In genomic region chr7:139075031-139075652, GRCh38 we compare ENCODE assay signal across 1 cellular context.
TF ChIP-seq lines count a peak whose summit lies in the region.

No MANE protein-coding gene starts in this region.

TF ChIP-seq in SK-N-SH, 30 proteins besides CTCF, POLR2A, EP300 and RAD21 (continued from another document):
- TF ChIP-seq IRF3 (IDR thresholded peaks at IDR 0.05; ENCODE audit: low read depth, low read length) (no peak), RXRA (IDR thresholded peaks at IDR 0.05; ENCODE audit: borderline replicate concordance, low read depth) (no peak), MEF2A (IDR thresholded peaks at IDR 0.05; ENCODE audit: borderline replicate concordance, low read depth) (no peak), MXI1 (IDR thresholded peaks at IDR 0.05; ENCODE audit: low read depth, low read length) (0 out of 2 replicates have a peak, but pooled peaks have one; percentile 38), ZBTB33 (IDR thresholded peaks at IDR 0.05; ENCODE audit: borderline replicate concordance, low read depth) (no peak)
- TF ChIP-seq, protein P1, sequence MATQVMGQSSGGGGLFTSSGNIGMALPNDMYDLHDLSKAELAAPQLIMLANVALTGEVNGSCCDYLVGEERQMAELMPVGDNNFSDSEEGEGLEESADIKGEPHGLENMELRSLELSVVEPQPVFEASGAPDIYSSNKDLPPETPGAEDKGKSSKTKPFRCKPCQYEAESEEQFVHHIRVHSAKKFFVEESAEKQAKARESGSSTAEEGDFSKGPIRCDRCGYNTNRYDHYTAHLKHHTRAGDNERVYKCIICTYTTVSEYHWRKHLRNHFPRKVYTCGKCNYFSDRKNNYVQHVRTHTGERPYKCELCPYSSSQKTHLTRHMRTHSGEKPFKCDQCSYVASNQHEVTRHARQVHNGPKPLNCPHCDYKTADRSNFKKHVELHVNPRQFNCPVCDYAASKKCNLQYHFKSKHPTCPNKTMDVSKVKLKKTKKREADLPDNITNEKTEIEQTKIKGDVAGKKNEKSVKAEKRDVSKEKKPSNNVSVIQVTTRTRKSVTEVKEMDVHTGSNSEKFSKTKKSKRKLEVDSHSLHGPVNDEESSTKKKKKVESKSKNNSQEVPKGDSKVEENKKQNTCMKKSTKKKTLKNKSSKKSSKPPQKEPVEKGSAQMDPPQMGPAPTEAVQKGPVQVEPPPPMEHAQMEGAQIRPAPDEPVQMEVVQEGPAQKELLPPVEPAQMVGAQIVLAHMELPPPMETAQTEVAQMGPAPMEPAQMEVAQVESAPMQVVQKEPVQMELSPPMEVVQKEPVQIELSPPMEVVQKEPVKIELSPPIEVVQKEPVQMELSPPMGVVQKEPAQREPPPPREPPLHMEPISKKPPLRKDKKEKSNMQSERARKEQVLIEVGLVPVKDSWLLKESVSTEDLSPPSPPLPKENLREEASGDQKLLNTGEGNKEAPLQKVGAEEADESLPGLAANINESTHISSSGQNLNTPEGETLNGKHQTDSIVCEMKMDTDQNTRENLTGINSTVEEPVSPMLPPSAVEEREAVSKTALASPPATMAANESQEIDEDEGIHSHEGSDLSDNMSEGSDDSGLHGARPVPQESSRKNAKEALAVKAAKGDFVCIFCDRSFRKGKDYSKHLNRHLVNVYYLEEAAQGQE (IDR thresholded peaks at IDR 0.05; ENCODE audit: low read depth, low read length), result no peak
